Comparison of ENCODE assay signal across 8 cellular contexts in genomic region chr1:66445492-66446181, GRCh38.
DNase-seq lines count a peak whose midpoint lies in the region; ATAC-seq and TF ChIP-seq lines count a peak whose summit lies in the region.

No MANE protein-coding gene starts in this region.

- BruUV-seq in MCF 10A (replicated peaks; lab: Mats Ljungman, UMichigan), result no TSS peak

- peak overlapping the region; percentile 71 for H3K4me3 ChIP-seq in CD4-positive, CD25-positive, alpha-beta regulatory T cell (ENCODE audit: low read depth, low read length)
- H3K4me3 ChIP-seq in uterus, result no peak overlapping the region

- no peaks in the 10 kb centered on the region for H3K36me3 Mint-ChIP-seq in CD4-positive, CD25-positive, alpha-beta regulatory T cell
- H3K36me3 Mint-ChIP-seq in MCF 10A (ENCODE audit: insufficient read depth, unreplicated experiment), result no peaks in the 10 kb centered on the region

- peak overlapping the region; percentile 78 for H3K27ac ChIP-seq in CD4-positive, CD25-positive, alpha-beta regulatory T cell (ENCODE audit: insufficient read depth, low read length, poor library complexity, severe bottlenecking)
- H3K27ac ChIP-seq in layer of hippocampus (ENCODE audit: low read depth, low read length), result peak overlapping the region; percentile 59
- H3K27ac ChIP-seq in uterus, result no peak overlapping the region

- peak overlapping the region; percentile 50 to 80 (median 76) for H3K4me3 Mint-ChIP-seq in CD4-positive, CD25-positive, alpha-beta regulatory T cell
- no peak overlapping the region for H3K4me3 Mint-ChIP-seq in MCF 10A (ENCODE audit: unreplicated experiment)

- TF ChIP-seq POLR2A in uterus (IDR thresholded peaks at IDR 0.05), result no peak

- H3K27ac Mint-ChIP-seq in CD4-positive, CD25-positive, alpha-beta regulatory T cell, result peak overlapping the region; percentile 91 to 99 (median 95)
- H3K27ac Mint-ChIP-seq in MCF 10A (ENCODE audit: low read depth, unreplicated experiment), result no peak overlapping the region

- DNase-seq in CD4-positive, CD25-positive, alpha-beta regulatory T cell, result peak in 2 of 3 donors; percentile 63 to 87
- DNase-seq in GM20000 (ENCODE audit: low spot score) (peak; percentile 58), MCF 10A (ENCODE audit: unreplicated experiment) (no peak), uterus (no peak)
- DNase-seq in activated CD8-positive, alpha-beta memory T cell treated with anti-CD3 and anti-CD28 coated beads, Interleukin-2, amount 50 U/mL, for 48 hours, result peak; percentile 61
- peak in 2 of 3 donors; percentile 40 to 43 for DNase-seq in stimulated activated CD4-positive, alpha-beta T cell treated with anti-CD3 and anti-CD28 coated beads, TNF-alpha, amount 100 ng/mL, for 48 hours (ENCODE audit: low read depth in 3 of 3)

- H3K9me3 Mint-ChIP-seq in CD4-positive, CD25-positive, alpha-beta regulatory T cell, result no peaks in the 10 kb centered on the region
- no peaks in the 10 kb centered on the region for H3K9me3 Mint-ChIP-seq in MCF 10A (ENCODE audit: unreplicated experiment)

- peaks cover 18 to 25% (median 24%) of the 10 kb centered on the region in 4 donors for H3K4me1 Mint-ChIP-seq in CD4-positive, CD25-positive, alpha-beta regulatory T cell
- H3K4me1 Mint-ChIP-seq in MCF 10A (ENCODE audit: insufficient read depth, unreplicated experiment), result no peaks in the 10 kb centered on the region

- POLR2A ChIA-PET in MCF 10A (lab: Yijun Ruan, JAX), result interaction anchor here (0.6 to 3.1 kb wide), 10 partner anchors 9 to 1180 kb away, joined by 3 to 23 read pairs (median 3); no protein-coding TSS in a partner anchor

- H3K9me3 ChIP-seq in CD4-positive, CD25-positive, alpha-beta regulatory T cell (ENCODE audit: control insufficient read depth in 2 of 2, low read length in 2 of 2), result no peaks in the 10 kb centered on the region
- H3K9me3 ChIP-seq in uterus, result no peaks in the 10 kb centered on the region

- peak; percentile 86 to 90 for ATAC-seq in CD4-positive, CD25-positive, alpha-beta regulatory T cell (ENCODE audit: low read depth in 2 of 2)
- peak; percentile 68 for ATAC-seq in HG03565 (IDR thresholded peaks at IDR 0.05; ENCODE audit: unreplicated experiment)

- no peak for TF ChIP-seq CTCF in GM20000 (IDR thresholded peaks at IDR 0.05; ENCODE audit: extremely low read depth, missing control alignments)
- TF ChIP-seq CTCF in MCF 10A (IDR thresholded peaks at IDR 0.05; ENCODE audit: unreplicated experiment), result no peak
- TF ChIP-seq CTCF in uterus (IDR thresholded peaks at IDR 0.05), result no peak

- H3K36me3 ChIP-seq in CD4-positive, CD25-positive, alpha-beta regulatory T cell (ENCODE audit: control insufficient read depth, insufficient read depth, low read length), result no peaks in the 10 kb centered on the region
- H3K36me3 ChIP-seq in uterus, result no peaks in the 10 kb centered on the region

- CTCF ChIA-PET in MCF 10A (lab: Yijun Ruan, JAX), result interaction anchor here (0.6 to 13.6 kb wide), 63 partner anchors 10 to 1843 kb away, joined by 3 to 687 read pairs (median 5); no protein-coding TSS in a partner anchor

- peaks cover 21% of the 10 kb centered on the region for H3K4me1 ChIP-seq in CD4-positive, CD25-positive, alpha-beta regulatory T cell (ENCODE audit: control insufficient read depth, insufficient read depth, low read length, poor library complexity, severe bottlenecking)
- H3K4me1 ChIP-seq in uterus, result no peaks in the 10 kb centered on the region

- H3K27me3 Mint-ChIP-seq in CD4-positive, CD25-positive, alpha-beta regulatory T cell, result peaks cover 6% of the 10 kb centered on the region
- H3K27me3 Mint-ChIP-seq in MCF 10A (ENCODE audit: insufficient read depth, unreplicated experiment), result no peaks in the 10 kb centered on the region

- intact Hi-C loops in MCF 10A (cut with micrococcal nuclease) (loop anchor here (1.0 to 5.0 kb wide), 6 partner anchors 58 to 486 kb away; no protein-coding TSS in a partner anchor), uterus (cut with DNase I; ENCODE audit: low total_unique reads) (loop anchor here (5.0 kb wide), 1 partner anchor 188 kb away; no protein-coding TSS in a partner anchor)

- no peaks in the 10 kb centered on the region for H3K27me3 ChIP-seq in CD4-positive, CD25-positive, alpha-beta regulatory T cell (ENCODE audit: control insufficient read depth, insufficient read depth, low read length)
- H3K27me3 ChIP-seq in layer of hippocampus (ENCODE audit: control insufficient read depth, insufficient read depth, low read length) (no peaks in the 10 kb centered on the region), uterus (no peaks in the 10 kb centered on the region)

Comparison
In these comparisons a context has a peak if more than half of its experiments do, and no peak if none do; other contexts are left out.
1. DNase-seq: peak in CD4-positive, CD25-positive, alpha-beta regulatory T cell (2 of 3), GM20000 (single experiment), activated CD8-positive, alpha-beta memory T cell treated with anti-CD3 and anti-CD28 coated beads, Interleukin-2, amount 50 U/mL, for 48 hours (single experiment) and stimulated activated CD4-positive, alpha-beta T cell treated with anti-CD3 and anti-CD28 coated beads, TNF-alpha, amount 100 ng/mL, for 48 hours (2 of 3); none in MCF 10A (single experiment) and uterus (0 of 2).
2. H3K27ac ChIP-seq: peak in CD4-positive, CD25-positive, alpha-beta regulatory T cell (single experiment) and layer of hippocampus (single experiment); none in uterus (0 of 2).